Comparison of ENCODE assay signal across 1 cellular context in the genomic region with DNA sequence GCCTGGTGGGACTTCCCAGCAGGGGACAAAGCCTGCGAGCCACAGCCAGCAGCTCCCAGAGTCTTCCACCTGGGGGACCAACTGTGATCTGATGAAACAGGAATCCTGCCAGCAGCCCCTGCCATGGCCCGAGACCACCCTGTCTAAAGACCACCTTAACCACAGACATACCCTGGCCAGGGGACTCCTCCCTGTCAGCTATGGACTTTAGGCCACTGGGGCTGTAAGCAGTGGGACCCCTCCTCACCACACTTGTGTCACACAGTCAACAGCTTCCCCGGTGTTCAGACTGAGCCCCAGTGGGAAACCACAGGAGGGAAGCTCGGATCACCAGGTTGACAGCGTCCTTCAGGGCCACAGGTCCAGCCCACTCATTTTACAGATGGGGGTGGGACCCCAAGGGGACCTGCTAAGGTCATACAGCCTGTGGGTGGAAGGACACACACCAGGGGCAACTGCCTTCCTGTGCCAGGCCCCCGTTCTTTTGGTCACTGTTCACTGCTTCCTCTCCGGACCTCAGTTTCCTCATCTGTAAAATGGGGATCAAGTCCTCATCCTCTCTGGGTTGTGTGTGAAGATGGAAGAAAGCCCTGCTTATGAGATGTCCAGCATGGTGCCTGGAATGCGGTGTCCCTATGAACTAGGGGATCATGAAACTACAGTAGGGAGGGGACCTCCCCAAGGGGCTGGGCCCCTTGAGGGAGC.
TF ChIP-seq lines count a peak whose summit lies in the region.

No MANE protein-coding gene starts in this region.

TF ChIP-seq in HepG2, 621 proteins besides CTCF, POLR2A, EP300 and RAD21 (continued from another document and continues in another):
- TF ChIP-seq, protein P1, sequence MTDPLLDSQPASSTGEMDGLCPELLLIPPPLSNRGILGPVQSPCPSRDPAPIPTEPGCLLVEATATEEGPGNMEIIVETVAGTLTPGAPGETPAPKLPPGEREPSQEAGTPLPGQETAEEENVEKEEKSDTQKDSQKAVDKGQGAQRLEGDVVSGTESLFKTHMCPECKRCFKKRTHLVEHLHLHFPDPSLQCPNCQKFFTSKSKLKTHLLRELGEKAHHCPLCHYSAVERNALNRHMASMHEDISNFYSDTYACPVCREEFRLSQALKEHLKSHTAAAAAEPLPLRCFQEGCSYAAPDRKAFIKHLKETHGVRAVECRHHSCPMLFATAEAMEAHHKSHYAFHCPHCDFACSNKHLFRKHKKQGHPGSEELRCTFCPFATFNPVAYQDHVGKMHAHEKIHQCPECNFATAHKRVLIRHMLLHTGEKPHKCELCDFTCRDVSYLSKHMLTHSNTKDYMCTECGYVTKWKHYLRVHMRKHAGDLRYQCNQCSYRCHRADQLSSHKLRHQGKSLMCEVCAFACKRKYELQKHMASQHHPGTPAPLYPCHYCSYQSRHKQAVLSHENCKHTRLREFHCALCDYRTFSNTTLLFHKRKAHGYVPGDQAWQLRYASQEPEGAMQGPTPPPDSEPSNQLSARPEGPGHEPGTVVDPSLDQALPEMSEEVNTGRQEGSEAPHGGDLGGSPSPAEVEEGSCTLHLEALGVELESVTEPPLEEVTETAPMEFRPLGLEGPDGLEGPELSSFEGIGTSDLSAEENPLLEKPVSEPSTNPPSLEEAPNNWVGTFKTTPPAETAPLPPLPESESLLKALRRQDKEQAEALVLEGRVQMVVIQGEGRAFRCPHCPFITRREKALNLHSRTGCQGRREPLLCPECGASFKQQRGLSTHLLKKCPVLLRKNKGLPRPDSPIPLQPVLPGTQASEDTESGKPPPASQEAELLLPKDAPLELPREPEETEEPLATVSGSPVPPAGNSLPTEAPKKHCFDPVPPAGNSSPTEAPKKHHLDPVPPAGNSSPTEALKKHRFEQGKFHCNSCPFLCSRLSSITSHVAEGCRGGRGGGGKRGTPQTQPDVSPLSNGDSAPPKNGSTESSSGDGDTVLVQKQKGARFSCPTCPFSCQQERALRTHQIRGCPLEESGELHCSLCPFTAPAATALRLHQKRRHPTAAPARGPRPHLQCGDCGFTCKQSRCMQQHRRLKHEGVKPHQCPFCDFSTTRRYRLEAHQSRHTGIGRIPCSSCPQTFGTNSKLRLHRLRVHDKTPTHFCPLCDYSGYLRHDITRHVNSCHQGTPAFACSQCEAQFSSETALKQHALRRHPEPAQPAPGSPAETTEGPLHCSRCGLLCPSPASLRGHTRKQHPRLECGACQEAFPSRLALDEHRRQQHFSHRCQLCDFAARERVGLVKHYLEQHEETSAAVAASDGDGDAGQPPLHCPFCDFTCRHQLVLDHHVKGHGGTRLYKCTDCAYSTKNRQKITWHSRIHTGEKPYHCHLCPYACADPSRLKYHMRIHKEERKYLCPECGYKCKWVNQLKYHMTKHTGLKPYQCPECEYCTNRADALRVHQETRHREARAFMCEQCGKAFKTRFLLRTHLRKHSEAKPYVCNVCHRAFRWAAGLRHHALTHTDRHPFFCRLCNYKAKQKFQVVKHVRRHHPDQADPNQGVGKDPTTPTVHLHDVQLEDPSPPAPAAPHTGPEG (CRISPR knock-in tag; IDR thresholded peaks at IDR 0.05), result no peak
- TF ChIP-seq CBFB (CRISPR knock-in tag; IDR thresholded peaks at IDR 0.05) (no peak), RBM22 (optimal IDR thresholded peaks at IDR 0.05; ENCODE audit: low read length) (peak; percentile 46), NONO (IDR thresholded peaks at IDR 0.05) (no peak), NONO (CRISPR knock-in tag; conservative IDR thresholded peaks at IDR 0.05) (0 out of 2 replicates have a peak, but pooled peaks have one; percentile 41), KDM1A (CRISPR knock-in tag; IDR thresholded peaks at IDR 0.05) (peak; percentile 96), ZNF780A (CRISPR knock-in tag; IDR thresholded peaks at IDR 0.05) (0 out of 2 replicates have a peak, but pooled peaks have one; percentile 72), GFI1 (CRISPR knock-in tag; IDR thresholded peaks at IDR 0.05; ENCODE audit: borderline replicate concordance) (0 out of 2 replicates have a peak, but pooled peaks have one; percentile 0), IRF9 (CRISPR knock-in tag; IDR thresholded peaks at IDR 0.05; ENCODE audit: borderline replicate concordance) (no peak; the same call in 1 of the 2 replicates), TCF7 (IDR thresholded peaks at IDR 0.05; ENCODE audit: low read depth) (no peak), ZNF792 (CRISPR knock-in tag; IDR thresholded peaks at IDR 0.05) (no peak), ZNF567 (CRISPR knock-in tag; IDR thresholded peaks at IDR 0.05; ENCODE audit: borderline replicate concordance) (no peak; the same call in 1 of the 2 replicates), PCBP2 (optimal IDR thresholded peaks at IDR 0.05; ENCODE audit: low read depth, low read length, poor library complexity, severe bottlenecking) (no peak), ZNF329 (CRISPR knock-in tag; IDR thresholded peaks at IDR 0.05; ENCODE audit: low read depth) (no peak), ZNF777 (CRISPR knock-in tag; IDR thresholded peaks at IDR 0.05) (0 out of 2 replicates have a peak, but pooled peaks have one; percentile 26), HOXA3 (CRISPR knock-in tag; IDR thresholded peaks at IDR 0.05) (no peak), HNRNPL (IDR thresholded peaks at IDR 0.05; ENCODE audit: low read depth, low read length) (peak; percentile 15; the same call in 1 of the 2 replicates), POGZ (CRISPR knock-in tag; IDR thresholded peaks at IDR 0.05) (0 out of 2 replicates have a peak, but pooled peaks have one; percentile 28), KDM5B (CRISPR knock-in tag; IDR thresholded peaks at IDR 0.05; ENCODE audit: borderline replicate concordance) (no peak), NR2F1 (CRISPR knock-in tag; IDR thresholded peaks at IDR 0.05) (no peak), ZNF510 (CRISPR knock-in tag; IDR thresholded peaks at IDR 0.05; ENCODE audit: low read depth) (no peak), ATF7-NPFF (CRISPR knock-in tag; IDR thresholded peaks at IDR 0.05; ENCODE audit: low read depth) (no peak), NFE2 (CRISPR knock-in tag; IDR thresholded peaks at IDR 0.05) (no peak), ZNF724P (CRISPR knock-in tag; IDR thresholded peaks at IDR 0.05; ENCODE audit: borderline replicate concordance) (no peak), KLF9 (CRISPR knock-in tag; IDR thresholded peaks at IDR 0.05; ENCODE audit: low read depth) (no peak), ZNF850 (CRISPR knock-in tag; conservative IDR thresholded peaks at IDR 0.05) (no peak), NAIF1 (CRISPR knock-in tag; IDR thresholded peaks at IDR 0.05; ENCODE audit: borderline replicate concordance) (no peak), STAG1 (CRISPR knock-in tag; IDR thresholded peaks at IDR 0.05) (no peak), MAX (IDR thresholded peaks at IDR 0.05) (no peak; the same call in 1 of the 2 replicates), MED13 (CRISPR knock-in tag; IDR thresholded peaks at IDR 0.05) (no peak), TFDP2 (CRISPR knock-in tag; IDR thresholded peaks at IDR 0.05) (no peak), ZNF557 (CRISPR knock-in tag; IDR thresholded peaks at IDR 0.05) (no peak), ATF7 (IDR thresholded peaks at IDR 0.05) (no peak), ATF7 (CRISPR knock-in tag; IDR thresholded peaks at IDR 0.05) (no peak), DPF2 (CRISPR knock-in tag; IDR thresholded peaks at IDR 0.05; ENCODE audit: borderline replicate concordance, low read depth) (no peak), ZBTB37 (CRISPR knock-in tag; IDR thresholded peaks at IDR 0.05) (no peak), FOXA1 (IDR thresholded peaks at IDR 0.05) (no peak), FOXA1 (CRISPR knock-in tag; IDR thresholded peaks at IDR 0.05) (peak; percentile 24; the same call in 1 of the 2 replicates), SRSF1 (optimal IDR thresholded peaks at IDR 0.05; ENCODE audit: low read depth, low read length) (peak; percentile 6), SMAD9 (CRISPR knock-in tag; IDR thresholded peaks at IDR 0.05) (no peak), JUND (CRISPR knock-in tag; IDR thresholded peaks at IDR 0.05) (no peak), ZBTB7B (CRISPR knock-in tag; IDR thresholded peaks at IDR 0.05) (peak; percentile 54; the same call in 1 of the 2 replicates), RFXAP (CRISPR knock-in tag; IDR thresholded peaks at IDR 0.05; ENCODE audit: borderline replicate concordance) (no peak), ZNF501 (CRISPR knock-in tag; IDR thresholded peaks at IDR 0.05) (0 out of 2 replicates have a peak, but pooled peaks have one; percentile 1), PHF8 (CRISPR knock-in tag; IDR thresholded peaks at IDR 0.05) (no peak), HMGA1 (CRISPR knock-in tag; conservative IDR thresholded peaks at IDR 0.05) (no peak), SMYD3 (CRISPR knock-in tag; IDR thresholded peaks at IDR 0.05) (no peak), ZBTB21 (CRISPR knock-in tag; IDR thresholded peaks at IDR 0.05) (no peak), XBP1 (CRISPR knock-in tag; IDR thresholded peaks at IDR 0.05) (no peak), SETDB1 (CRISPR knock-in tag; IDR thresholded peaks at IDR 0.05; ENCODE audit: borderline replicate concordance) (no peak)
- TF ChIP-seq, protein P2, sequence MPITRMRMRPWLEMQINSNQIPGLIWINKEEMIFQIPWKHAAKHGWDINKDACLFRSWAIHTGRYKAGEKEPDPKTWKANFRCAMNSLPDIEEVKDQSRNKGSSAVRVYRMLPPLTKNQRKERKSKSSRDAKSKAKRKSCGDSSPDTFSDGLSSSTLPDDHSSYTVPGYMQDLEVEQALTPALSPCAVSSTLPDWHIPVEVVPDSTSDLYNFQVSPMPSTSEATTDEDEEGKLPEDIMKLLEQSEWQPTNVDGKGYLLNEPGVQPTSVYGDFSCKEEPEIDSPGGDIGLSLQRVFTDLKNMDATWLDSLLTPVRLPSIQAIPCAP (CRISPR knock-in tag; IDR thresholded peaks at IDR 0.05; ENCODE audit: low read depth), result no peak
- TF ChIP-seq, protein P3, sequence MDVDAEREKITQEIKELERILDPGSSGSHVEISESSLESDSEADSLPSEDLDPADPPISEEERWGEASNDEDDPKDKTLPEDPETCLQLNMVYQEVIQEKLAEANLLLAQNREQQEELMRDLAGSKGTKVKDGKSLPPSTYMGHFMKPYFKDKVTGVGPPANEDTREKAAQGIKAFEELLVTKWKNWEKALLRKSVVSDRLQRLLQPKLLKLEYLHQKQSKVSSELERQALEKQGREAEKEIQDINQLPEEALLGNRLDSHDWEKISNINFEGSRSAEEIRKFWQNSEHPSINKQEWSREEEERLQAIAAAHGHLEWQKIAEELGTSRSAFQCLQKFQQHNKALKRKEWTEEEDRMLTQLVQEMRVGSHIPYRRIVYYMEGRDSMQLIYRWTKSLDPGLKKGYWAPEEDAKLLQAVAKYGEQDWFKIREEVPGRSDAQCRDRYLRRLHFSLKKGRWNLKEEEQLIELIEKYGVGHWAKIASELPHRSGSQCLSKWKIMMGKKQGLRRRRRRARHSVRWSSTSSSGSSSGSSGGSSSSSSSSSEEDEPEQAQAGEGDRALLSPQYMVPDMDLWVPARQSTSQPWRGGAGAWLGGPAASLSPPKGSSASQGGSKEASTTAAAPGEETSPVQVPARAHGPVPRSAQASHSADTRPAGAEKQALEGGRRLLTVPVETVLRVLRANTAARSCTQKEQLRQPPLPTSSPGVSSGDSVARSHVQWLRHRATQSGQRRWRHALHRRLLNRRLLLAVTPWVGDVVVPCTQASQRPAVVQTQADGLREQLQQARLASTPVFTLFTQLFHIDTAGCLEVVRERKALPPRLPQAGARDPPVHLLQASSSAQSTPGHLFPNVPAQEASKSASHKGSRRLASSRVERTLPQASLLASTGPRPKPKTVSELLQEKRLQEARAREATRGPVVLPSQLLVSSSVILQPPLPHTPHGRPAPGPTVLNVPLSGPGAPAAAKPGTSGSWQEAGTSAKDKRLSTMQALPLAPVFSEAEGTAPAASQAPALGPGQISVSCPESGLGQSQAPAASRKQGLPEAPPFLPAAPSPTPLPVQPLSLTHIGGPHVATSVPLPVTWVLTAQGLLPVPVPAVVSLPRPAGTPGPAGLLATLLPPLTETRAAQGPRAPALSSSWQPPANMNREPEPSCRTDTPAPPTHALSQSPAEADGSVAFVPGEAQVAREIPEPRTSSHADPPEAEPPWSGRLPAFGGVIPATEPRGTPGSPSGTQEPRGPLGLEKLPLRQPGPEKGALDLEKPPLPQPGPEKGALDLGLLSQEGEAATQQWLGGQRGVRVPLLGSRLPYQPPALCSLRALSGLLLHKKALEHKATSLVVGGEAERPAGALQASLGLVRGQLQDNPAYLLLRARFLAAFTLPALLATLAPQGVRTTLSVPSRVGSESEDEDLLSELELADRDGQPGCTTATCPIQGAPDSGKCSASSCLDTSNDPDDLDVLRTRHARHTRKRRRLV (CRISPR knock-in tag; IDR thresholded peaks at IDR 0.05), result no peak
- TF ChIP-seq, protein P4, sequence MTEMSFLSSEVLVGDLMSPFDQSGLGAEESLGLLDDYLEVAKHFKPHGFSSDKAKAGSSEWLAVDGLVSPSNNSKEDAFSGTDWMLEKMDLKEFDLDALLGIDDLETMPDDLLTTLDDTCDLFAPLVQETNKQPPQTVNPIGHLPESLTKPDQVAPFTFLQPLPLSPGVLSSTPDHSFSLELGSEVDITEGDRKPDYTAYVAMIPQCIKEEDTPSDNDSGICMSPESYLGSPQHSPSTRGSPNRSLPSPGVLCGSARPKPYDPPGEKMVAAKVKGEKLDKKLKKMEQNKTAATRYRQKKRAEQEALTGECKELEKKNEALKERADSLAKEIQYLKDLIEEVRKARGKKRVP (CRISPR knock-in tag; IDR thresholded peaks at IDR 0.05), result peak in 1 of 2 experiments; percentile 35; a peak in 2 of 4 replicates
